In genomic region chr5:115379622-115380344, GRCh38 we compare ENCODE assay signal across 8 cellular contexts.
DNase-seq lines count a peak whose midpoint lies in the region; ATAC-seq and TF ChIP-seq lines count a peak whose summit lies in the region.

No MANE protein-coding gene starts in this region.

- H3K9me3 Mint-ChIP-seq in endothelial cell (ENCODE audit: unreplicated experiment), result no peaks in the 10 kb centered on the region

- H3K36me3 Mint-ChIP-seq in endothelial cell (ENCODE audit: low read depth, unreplicated experiment), result no peaks in the 10 kb centered on the region

- H3K4me1 Mint-ChIP-seq in endothelial cell (ENCODE audit: unreplicated experiment), result no peaks in the 10 kb centered on the region

- peak; percentile 56 for ATAC-seq in GM19397 (IDR thresholded peaks at IDR 0.05; ENCODE audit: unreplicated experiment)
- peak; percentile 40 for ATAC-seq in HG03469 (IDR thresholded peaks at IDR 0.05; ENCODE audit: unreplicated experiment)

- DNase-seq in DMS153 (lab: John Stamatoyannopoulos, UW) (peak; percentile 32), astrocyte of the spinal cord (ENCODE audit: low read depth, low spot score) (peak; percentile 42), endothelial cell (ENCODE audit: low spot score) (no peak), NCI-H345 treated with DMSO at 0.1 percent for 48 hours (lab: John Stamatoyannopoulos, UW; ENCODE audit: unreplicated experiment) (no peak), HUDEP-2 (lab: John Stamatoyannopoulos, UW; ENCODE audit: unreplicated experiment in 76 of 76) (no peak)
- DNase-seq in effector CD4-positive, alpha-beta T cell, result no peak

- no peaks in the 10 kb centered on the region for H3K27me3 Mint-ChIP-seq in endothelial cell (ENCODE audit: unreplicated experiment)

- no peak overlapping the region for H3K27ac Mint-ChIP-seq in endothelial cell (ENCODE audit: unreplicated experiment)

- no peak for TF ChIP-seq CTCF in astrocyte of the spinal cord (IDR thresholded peaks at IDR 0.05; ENCODE audit: low read depth, low read length)
- no peak for TF ChIP-seq CTCF in endothelial cell (IDR thresholded peaks at IDR 0.05; ENCODE audit: unreplicated experiment)

- H3K4me3 ChIP-seq in astrocyte of the spinal cord (ENCODE audit: low read depth, low read length), result no peak overlapping the region

- in situ Hi-C loops in astrocyte of the spinal cord (cut with HindIII; ENCODE audit: low sequenced_read_pairs), result no loop called here

- H3K4me3 Mint-ChIP-seq in endothelial cell (ENCODE audit: unreplicated experiment), result no peak overlapping the region

Comparison
In these comparisons a context has a peak if more than half of its experiments do, and no peak if none do; other contexts are left out.
1. DNase-seq: peak in DMS153 (single experiment) and astrocyte of the spinal cord (single experiment); none in endothelial cell (single experiment), NCI-H345 treated with DMSO at 0.1 percent for 48 hours (single experiment), HUDEP-2 (0 of 76) and effector CD4-positive, alpha-beta T cell (single experiment).